Comparison of ENCODE assay signal across 1 cellular context in genomic region chr22:41946360-41947180, GRCh38.
TF ChIP-seq lines count a peak whose summit lies in the region.

A gene with protein sequence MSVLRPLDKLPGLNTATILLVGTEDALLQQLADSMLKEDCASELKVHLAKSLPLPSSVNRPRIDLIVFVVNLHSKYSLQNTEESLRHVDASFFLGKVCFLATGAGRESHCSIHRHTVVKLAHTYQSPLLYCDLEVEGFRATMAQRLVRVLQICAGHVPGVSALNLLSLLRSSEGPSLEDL (minus strand): TSS chr22:41947152. CDS start chr22:41947076, 76 bp downstream.

TF ChIP-seq in HepG2, 621 proteins besides CTCF, POLR2A, EP300 and RAD21 (continued from another document and continues in another):
- TF ChIP-seq, protein P1, sequence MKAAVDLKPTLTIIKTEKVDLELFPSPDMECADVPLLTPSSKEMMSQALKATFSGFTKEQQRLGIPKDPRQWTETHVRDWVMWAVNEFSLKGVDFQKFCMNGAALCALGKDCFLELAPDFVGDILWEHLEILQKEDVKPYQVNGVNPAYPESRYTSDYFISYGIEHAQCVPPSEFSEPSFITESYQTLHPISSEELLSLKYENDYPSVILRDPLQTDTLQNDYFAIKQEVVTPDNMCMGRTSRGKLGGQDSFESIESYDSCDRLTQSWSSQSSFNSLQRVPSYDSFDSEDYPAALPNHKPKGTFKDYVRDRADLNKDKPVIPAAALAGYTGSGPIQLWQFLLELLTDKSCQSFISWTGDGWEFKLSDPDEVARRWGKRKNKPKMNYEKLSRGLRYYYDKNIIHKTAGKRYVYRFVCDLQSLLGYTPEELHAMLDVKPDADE (CRISPR knock-in tag; IDR thresholded peaks at IDR 0.05), result no peak; the same call in 1 of the 2 replicates
- TF ChIP-seq ARID2 (CRISPR knock-in tag; IDR thresholded peaks at IDR 0.05; ENCODE audit: borderline replicate concordance), result peak; percentile 69; the same call in 1 of the 2 replicates
- no peak for TF ChIP-seq ZBTB25 (CRISPR knock-in tag; IDR thresholded peaks at IDR 0.05)
- TF ChIP-seq SP2 (CRISPR knock-in tag; IDR thresholded peaks at IDR 0.05), result peak; percentile 94
- peak; percentile 69 for TF ChIP-seq PHF8 (CRISPR knock-in tag; IDR thresholded peaks at IDR 0.05)
- peak; percentile 40; the same call in 1 of the 2 replicates for TF ChIP-seq NRL (CRISPR knock-in tag; IDR thresholded peaks at IDR 0.05; ENCODE audit: borderline replicate concordance)
- TF ChIP-seq, protein P2, sequence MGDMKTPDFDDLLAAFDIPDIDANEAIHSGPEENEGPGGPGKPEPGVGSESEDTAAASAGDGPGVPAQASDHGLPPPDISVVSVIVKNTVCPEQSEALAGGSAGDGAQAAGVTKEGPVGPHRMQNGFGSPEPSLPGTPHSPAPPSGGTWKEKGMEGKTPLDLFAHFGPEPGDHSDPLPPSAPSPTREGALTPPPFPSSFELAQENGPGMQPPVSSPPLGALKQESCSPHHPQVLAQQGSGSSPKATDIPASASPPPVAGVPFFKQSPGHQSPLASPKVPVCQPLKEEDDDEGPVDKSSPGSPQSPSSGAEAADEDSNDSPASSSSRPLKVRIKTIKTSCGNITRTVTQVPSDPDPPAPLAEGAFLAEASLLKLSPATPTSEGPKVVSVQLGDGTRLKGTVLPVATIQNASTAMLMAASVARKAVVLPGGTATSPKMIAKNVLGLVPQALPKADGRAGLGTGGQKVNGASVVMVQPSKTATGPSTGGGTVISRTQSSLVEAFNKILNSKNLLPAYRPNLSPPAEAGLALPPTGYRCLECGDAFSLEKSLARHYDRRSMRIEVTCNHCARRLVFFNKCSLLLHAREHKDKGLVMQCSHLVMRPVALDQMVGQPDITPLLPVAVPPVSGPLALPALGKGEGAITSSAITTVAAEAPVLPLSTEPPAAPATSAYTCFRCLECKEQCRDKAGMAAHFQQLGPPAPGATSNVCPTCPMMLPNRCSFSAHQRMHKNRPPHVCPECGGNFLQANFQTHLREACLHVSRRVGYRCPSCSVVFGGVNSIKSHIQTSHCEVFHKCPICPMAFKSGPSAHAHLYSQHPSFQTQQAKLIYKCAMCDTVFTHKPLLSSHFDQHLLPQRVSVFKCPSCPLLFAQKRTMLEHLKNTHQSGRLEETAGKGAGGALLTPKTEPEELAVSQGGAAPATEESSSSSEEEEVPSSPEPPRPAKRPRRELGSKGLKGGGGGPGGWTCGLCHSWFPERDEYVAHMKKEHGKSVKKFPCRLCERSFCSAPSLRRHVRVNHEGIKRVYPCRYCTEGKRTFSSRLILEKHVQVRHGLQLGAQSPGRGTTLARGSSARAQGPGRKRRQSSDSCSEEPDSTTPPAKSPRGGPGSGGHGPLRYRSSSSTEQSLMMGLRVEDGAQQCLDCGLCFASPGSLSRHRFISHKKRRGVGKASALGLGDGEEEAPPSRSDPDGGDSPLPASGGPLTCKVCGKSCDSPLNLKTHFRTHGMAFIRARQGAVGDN (CRISPR knock-in tag; IDR thresholded peaks at IDR 0.05), result peak; percentile 96
- TF ChIP-seq NFE2L2 (IDR thresholded peaks at IDR 0.05; ENCODE audit: low read length), result no peak
- no peak for TF ChIP-seq POLR2AphosphoS2 (IDR thresholded peaks at IDR 0.05; ENCODE audit: low read depth, low read length)
- no peak for TF ChIP-seq NR2F1 (CRISPR knock-in tag; IDR thresholded peaks at IDR 0.05)
- no peak for TF ChIP-seq HMG20A (CRISPR knock-in tag; IDR thresholded peaks at IDR 0.05; ENCODE audit: borderline replicate concordance)
- no peak for TF ChIP-seq ZNF549 (CRISPR knock-in tag; IDR thresholded peaks at IDR 0.05)
- 0 out of 2 replicates have a peak, but pooled peaks have one; percentile 71 for TF ChIP-seq ZNF577 (CRISPR knock-in tag; IDR thresholded peaks at IDR 0.05; ENCODE audit: borderline replicate concordance, low read depth)
- TF ChIP-seq MYNN (CRISPR knock-in tag; IDR thresholded peaks at IDR 0.05; ENCODE audit: low read depth), result no peak
- no peak for TF ChIP-seq NFIB (CRISPR knock-in tag; IDR thresholded peaks at IDR 0.05; ENCODE audit: borderline replicate concordance)
- no peak for TF ChIP-seq SETDB1 (CRISPR knock-in tag; IDR thresholded peaks at IDR 0.05; ENCODE audit: borderline replicate concordance)
- TF ChIP-seq USF2 (IDR thresholded peaks at IDR 0.05; ENCODE audit: low read depth, low read length), result peak; percentile 84
- peak; percentile 96 for TF ChIP-seq USF2 (CRISPR knock-in tag; IDR thresholded peaks at IDR 0.05; ENCODE audit: borderline replicate concordance)
- no peak for TF ChIP-seq CBX1 (IDR thresholded peaks at IDR 0.05; ENCODE audit: low read depth)
- peak; percentile 96 for TF ChIP-seq NFYC (CRISPR knock-in tag; IDR thresholded peaks at IDR 0.05)
- TF ChIP-seq PLRG1 (conservative IDR thresholded peaks at IDR 0.05), result no peak
- TF ChIP-seq SRSF9 (IDR thresholded peaks at IDR 0.05; ENCODE audit: borderline replicate concordance, insufficient read depth, low read depth, low read length, poor library complexity, severe bottlenecking), result no peak
- TF ChIP-seq, protein P3, sequence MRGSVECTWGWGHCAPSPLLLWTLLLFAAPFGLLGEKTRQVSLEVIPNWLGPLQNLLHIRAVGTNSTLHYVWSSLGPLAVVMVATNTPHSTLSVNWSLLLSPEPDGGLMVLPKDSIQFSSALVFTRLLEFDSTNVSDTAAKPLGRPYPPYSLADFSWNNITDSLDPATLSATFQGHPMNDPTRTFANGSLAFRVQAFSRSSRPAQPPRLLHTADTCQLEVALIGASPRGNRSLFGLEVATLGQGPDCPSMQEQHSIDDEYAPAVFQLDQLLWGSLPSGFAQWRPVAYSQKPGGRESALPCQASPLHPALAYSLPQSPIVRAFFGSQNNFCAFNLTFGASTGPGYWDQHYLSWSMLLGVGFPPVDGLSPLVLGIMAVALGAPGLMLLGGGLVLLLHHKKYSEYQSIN (CRISPR knock-in tag; IDR thresholded peaks at IDR 0.05; ENCODE audit: borderline replicate concordance), result no peak
- TF ChIP-seq ZSCAN29 (CRISPR knock-in tag; conservative IDR thresholded peaks at IDR 0.05), result peak; percentile 92
- peak; percentile 10; the same call in 1 of the 2 replicates for TF ChIP-seq MED1 (CRISPR knock-in tag; IDR thresholded peaks at IDR 0.05)
- no peak for TF ChIP-seq CSRNP2 (CRISPR knock-in tag; conservative IDR thresholded peaks at IDR 0.05; ENCODE audit: low read depth)
- TF ChIP-seq ZNF503 (CRISPR knock-in tag; IDR thresholded peaks at IDR 0.05), result 0 out of 2 replicates have a peak, but pooled peaks have one; percentile 60
- TF ChIP-seq HNF4A (CRISPR knock-in tag; IDR thresholded peaks at IDR 0.05), result no peak; the same call in 1 of the 2 replicates
- no peak for TF ChIP-seq ELF1 (CRISPR knock-in tag; IDR thresholded peaks at IDR 0.05)
- no peak for TF ChIP-seq ZNF720 (CRISPR knock-in tag; IDR thresholded peaks at IDR 0.05)
- TF ChIP-seq ARID4A (CRISPR knock-in tag; IDR thresholded peaks at IDR 0.05; ENCODE audit: borderline replicate concordance), result peak; percentile 98
- TF ChIP-seq ZFP90 (CRISPR knock-in tag; IDR thresholded peaks at IDR 0.05; ENCODE audit: borderline replicate concordance), result peak; percentile 89; the same call in 1 of the 2 replicates
- TF ChIP-seq, protein P4, sequence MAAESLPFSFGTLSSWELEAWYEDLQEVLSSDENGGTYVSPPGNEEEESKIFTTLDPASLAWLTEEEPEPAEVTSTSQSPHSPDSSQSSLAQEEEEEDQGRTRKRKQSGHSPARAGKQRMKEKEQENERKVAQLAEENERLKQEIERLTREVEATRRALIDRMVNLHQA (CRISPR knock-in tag; IDR thresholded peaks at IDR 0.05), result no peak
- TF ChIP-seq, protein P5, sequence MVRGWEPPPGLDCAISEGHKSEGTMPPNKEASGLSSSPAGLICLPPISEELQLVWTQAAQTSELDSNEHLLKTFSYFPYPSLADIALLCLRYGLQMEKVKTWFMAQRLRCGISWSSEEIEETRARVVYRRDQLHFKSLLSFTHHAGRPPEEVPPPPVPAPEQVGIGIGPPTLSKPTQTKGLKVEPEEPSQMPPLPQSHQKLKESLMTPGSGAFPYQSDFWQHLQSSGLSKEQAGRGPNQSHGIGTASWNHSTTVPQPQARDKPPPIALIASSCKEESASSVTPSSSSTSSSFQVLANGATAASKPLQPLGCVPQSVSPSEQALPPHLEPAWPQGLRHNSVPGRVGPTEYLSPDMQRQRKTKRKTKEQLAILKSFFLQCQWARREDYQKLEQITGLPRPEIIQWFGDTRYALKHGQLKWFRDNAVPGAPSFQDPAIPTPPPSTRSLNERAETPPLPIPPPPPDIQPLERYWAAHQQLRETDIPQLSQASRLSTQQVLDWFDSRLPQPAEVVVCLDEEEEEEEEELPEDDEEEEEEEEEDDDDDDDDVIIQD (CRISPR knock-in tag; IDR thresholded peaks at IDR 0.05; ENCODE audit: low read depth), result no peak; the same call in 1 of the 2 replicates
